ENCODE assay signal across 2 cellular contexts in the genomic region with DNA sequence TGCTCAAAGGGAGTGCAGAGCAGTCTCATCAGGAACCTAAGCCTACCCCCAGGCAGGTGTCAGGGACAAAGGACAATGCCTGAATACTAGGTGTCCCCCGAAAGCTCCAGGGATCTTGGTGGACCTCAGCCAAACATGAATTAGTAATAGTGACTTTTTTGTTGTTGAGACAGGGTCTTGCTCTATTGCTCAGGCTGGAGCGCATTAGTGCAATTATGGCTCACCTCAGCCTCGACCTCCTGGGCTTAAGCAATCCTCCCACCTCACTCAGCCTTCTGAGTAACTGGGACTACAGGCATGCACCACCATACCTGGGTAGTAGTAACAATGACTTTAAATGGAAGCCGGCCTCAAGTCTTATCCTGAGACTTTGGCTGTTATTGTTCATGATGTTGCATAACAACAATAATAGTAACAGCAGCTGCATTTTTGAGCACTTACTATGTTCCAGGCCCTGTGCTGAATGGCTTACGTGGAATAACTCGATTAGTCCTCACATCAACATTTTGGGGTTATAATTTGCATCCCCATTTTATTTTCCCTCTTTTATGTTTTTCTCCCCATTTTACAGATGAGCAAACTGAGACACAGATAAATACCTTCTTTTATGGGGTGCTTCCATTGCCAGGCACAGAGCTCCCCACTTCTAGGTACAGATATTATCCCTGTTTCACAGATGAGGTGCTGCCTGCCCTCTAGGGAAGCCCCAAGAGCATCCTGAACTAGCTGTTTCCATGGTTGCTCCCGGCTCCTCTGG.
A peak's percentile ranks its signal among the peaks of the same experiment; 100 is the strongest.
TF ChIP-seq lines count a peak whose summit lies in the region.

No MANE protein-coding gene starts in this region.

TF ChIP-seq in K562, 482 proteins besides CTCF, POLR2A, EP300 and RAD21:
- peak; percentile 30; the same call in 1 of the 2 replicates for TF ChIP-seq CEBPB (tag; IDR thresholded peaks at IDR 0.05)
- no peak for TF ChIP-seq ZFP1 (CRISPR knock-in tag; IDR thresholded peaks at IDR 0.05)
- TF ChIP-seq RCOR1 (IDR thresholded peaks at IDR 0.05; ENCODE audit: borderline replicate concordance in 1 of 2, low read depth in 2 of 2, low read length in 2 of 2) = 0 out of 4 replicates have a peak, but pooled peaks of 1 of the 2 experiments have one; percentile 24
- peak; percentile 89 for TF ChIP-seq BCOR (IDR thresholded peaks at IDR 0.05)
- no peak for TF ChIP-seq MED1 (CRISPR knock-in tag; IDR thresholded peaks at IDR 0.05; ENCODE audit: borderline replicate concordance)
- TF ChIP-seq TBL1XR1 (IDR thresholded peaks at IDR 0.05; ENCODE audit: low read length in 2 of 2) = no peak
- TF ChIP-seq ZNF134 (CRISPR knock-in tag; conservative IDR thresholded peaks at IDR 0.05) = no peak
- no peak for TF ChIP-seq LEF1 (IDR thresholded peaks at IDR 0.05)
- peak; percentile 81 for TF ChIP-seq RBM25 (IDR thresholded peaks at IDR 0.05; ENCODE audit: low read depth, low read length, severe bottlenecking)
- TF ChIP-seq HNRNPH1 (optimal IDR thresholded peaks at IDR 0.05; ENCODE audit: low read depth, low read length) = no peak
- TF ChIP-seq KDM1A (IDR thresholded peaks at IDR 0.05) = peak; percentile 27 to 66; a peak in 3 of 4 replicates
- no peak for TF ChIP-seq SMAD4 (CRISPR knock-in tag; conservative IDR thresholded peaks at IDR 0.05)
- TF ChIP-seq, protein P1, sequence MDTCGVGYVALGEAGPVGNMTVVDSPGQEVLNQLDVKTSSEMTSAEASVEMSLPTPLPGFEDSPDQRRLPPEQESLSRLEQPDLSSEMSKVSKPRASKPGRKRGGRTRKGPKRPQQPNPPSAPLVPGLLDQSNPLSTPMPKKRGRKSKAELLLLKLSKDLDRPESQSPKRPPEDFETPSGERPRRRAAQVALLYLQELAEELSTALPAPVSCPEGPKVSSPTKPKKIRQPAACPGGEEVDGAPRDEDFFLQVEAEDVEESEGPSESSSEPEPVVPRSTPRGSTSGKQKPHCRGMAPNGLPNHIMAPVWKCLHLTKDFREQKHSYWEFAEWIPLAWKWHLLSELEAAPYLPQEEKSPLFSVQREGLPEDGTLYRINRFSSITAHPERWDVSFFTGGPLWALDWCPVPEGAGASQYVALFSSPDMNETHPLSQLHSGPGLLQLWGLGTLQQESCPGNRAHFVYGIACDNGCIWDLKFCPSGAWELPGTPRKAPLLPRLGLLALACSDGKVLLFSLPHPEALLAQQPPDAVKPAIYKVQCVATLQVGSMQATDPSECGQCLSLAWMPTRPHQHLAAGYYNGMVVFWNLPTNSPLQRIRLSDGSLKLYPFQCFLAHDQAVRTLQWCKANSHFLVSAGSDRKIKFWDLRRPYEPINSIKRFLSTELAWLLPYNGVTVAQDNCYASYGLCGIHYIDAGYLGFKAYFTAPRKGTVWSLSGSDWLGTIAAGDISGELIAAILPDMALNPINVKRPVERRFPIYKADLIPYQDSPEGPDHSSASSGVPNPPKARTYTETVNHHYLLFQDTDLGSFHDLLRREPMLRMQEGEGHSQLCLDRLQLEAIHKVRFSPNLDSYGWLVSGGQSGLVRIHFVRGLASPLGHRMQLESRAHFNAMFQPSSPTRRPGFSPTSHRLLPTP (IDR thresholded peaks at IDR 0.05; ENCODE audit: borderline replicate concordance, extremely low read depth, insufficient read length) = no peak
- 0 out of 2 replicates have a peak, but pooled peaks have one; percentile 18 for TF ChIP-seq SMARCA5 (IDR thresholded peaks at IDR 0.05)
- TF ChIP-seq, protein P2, sequence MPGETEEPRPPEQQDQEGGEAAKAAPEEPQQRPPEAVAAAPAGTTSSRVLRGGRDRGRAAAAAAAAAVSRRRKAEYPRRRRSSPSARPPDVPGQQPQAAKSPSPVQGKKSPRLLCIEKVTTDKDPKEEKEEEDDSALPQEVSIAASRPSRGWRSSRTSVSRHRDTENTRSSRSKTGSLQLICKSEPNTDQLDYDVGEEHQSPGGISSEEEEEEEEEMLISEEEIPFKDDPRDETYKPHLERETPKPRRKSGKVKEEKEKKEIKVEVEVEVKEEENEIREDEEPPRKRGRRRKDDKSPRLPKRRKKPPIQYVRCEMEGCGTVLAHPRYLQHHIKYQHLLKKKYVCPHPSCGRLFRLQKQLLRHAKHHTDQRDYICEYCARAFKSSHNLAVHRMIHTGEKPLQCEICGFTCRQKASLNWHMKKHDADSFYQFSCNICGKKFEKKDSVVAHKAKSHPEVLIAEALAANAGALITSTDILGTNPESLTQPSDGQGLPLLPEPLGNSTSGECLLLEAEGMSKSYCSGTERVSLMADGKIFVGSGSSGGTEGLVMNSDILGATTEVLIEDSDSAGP (CRISPR knock-in tag; IDR thresholded peaks at IDR 0.05) = no peak
- no peak for TF ChIP-seq KDM5B (IDR thresholded peaks at IDR 0.05; ENCODE audit: insufficient replicate concordance, low read depth, low read length)
- peak; percentile 50; the same call in 1 of the 2 replicates for TF ChIP-seq HDAC2 (IDR thresholded peaks at IDR 0.05)
- TF ChIP-seq ZNF217 (CRISPR knock-in tag; IDR thresholded peaks at IDR 0.05) = no peak
- peak; percentile 83 for TF ChIP-seq ADNP (tag; IDR thresholded peaks at IDR 0.05)

TF ChIP-seq in HepG2, 621 proteins besides CTCF, POLR2A, EP300 and RAD21:
- TF ChIP-seq ZNF629 (CRISPR knock-in tag; conservative IDR thresholded peaks at IDR 0.05) (peak; percentile 80), ZMAT3 (CRISPR knock-in tag; conservative IDR thresholded peaks at IDR 0.05) (no peak)
